In the genomic region with DNA sequence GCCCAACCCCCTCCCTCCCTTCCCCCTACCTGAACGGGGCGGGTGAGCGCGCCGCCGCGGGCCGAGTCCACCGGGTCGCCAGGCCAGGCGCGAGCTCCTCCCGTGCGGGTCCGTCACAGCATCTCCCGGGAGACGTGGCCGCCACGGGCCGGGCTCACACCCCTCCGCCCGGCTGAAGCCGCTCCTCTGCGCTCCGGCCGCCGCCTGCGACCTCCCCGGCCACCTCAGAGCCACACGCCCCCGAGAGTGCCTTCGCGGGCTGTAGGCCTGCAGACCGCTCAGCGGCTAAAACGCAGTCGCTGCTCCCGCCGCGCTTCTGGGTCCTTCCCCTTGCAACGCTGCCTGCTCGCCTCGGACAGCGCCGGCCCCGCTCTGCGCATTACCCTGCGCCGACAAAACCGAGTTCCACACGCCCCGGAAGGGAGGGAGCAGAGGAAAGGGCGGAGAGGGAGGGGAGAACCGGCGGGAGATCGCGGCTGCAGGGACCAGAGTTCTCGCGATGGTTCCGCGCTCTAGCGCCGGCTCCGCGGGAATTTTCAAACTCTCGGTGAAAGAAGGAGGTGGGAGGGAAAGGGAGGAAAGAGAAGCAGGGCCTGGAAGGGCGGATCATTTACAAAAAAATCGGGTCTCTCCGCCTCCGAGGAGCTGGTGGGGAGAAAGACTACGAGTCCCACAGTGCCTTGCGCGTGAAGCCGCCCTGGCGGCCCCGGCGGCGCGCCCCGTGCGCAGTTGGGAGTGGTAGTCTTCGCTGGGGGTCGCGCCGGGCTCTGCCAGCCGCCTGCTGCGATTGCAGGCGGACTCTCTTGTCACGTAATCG, we compare ENCODE assay signal across 8 cellular contexts. TPM values are rescaled to one million over a fixed set of nuclear protein-coding genes. Genes with fewer than 3 reads are reported as not detected.
DNase-seq lines count a peak whose midpoint lies in the region; ATAC-seq and TF ChIP-seq lines count a peak whose summit lies in the region.

A gene with protein sequence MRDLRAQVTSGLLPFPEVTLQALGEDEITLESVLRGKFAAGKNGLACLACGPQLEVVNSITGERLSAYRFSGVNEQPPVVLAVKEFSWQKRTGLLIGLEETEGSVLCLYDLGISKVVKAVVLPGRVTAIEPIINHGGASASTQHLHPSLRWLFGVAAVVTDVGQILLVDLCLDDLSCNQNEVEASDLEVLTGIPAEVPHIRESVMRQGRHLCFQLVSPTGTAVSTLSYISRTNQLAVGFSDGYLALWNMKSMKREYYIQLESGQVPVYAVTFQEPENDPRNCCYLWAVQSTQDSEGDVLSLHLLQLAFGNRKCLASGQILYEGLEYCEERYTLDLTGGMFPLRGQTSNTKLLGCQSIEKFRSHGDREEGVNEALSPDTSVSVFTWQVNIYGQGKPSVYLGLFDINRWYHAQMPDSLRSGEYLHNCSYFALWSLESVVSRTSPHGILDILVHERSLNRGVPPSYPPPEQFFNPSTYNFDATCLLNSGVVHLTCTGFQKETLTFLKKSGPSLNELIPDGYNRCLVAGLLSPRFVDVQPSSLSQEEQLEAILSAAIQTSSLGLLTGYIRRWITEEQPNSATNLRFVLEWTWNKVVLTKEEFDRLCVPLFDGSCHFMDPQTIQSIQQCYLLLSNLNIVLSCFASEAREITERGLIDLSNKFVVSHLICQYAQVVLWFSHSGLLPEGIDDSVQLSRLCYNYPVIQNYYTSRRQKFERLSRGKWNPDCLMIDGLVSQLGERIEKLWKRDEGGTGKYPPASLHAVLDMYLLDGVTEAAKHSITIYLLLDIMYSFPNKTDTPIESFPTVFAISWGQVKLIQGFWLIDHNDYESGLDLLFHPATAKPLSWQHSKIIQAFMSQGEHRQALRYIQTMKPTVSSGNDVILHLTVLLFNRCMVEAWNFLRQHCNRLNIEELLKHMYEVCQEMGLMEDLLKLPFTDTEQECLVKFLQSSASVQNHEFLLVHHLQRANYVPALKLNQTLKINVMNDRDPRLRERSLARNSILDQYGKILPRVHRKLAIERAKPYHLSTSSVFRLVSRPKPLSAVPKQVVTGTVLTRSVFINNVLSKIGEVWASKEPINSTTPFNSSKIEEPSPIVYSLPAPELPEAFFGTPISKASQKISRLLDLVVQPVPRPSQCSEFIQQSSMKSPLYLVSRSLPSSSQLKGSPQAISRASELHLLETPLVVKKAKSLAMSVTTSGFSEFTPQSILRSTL (N-terminal part only) (minus strand): TSS at position 400 of the 817 bp plus-strand sequence. CDS start 13,578 bp downstream, outside the sequence.

- no peaks in the 10 kb centered on the region for H3K36me3 ChIP-seq in CD8-positive, alpha-beta T cell (ENCODE audit: insufficient read depth, low read length)
- H3K36me3 ChIP-seq in lung (ENCODE audit: control insufficient read depth in 2 of 2, insufficient read depth in 2 of 2, low read length in 2 of 2), result no peaks in the 10 kb centered on the region

- peak within 1 kb of the TSS; percentile 78 for H3K27ac ChIP-seq in CD8-positive, alpha-beta T cell (ENCODE audit: low read depth, low read length)
- H3K27ac ChIP-seq in lung (ENCODE audit: low read depth in 1 of 2, low read length in 1 of 2), result peak within 1 kb of the TSS; percentile 92 to 99

- no peaks in the 10 kb centered on the region for H3K9me3 Mint-ChIP-seq in CD8-positive, alpha-beta T cell

- intact Hi-C loops in CD8-positive, alpha-beta T cell (cut with DNase I, micrococcal nuclease), result loop anchor here (1.0 to 10.0 kb wide), 12 partner anchors 143 to 424 kb away; a partner anchor contains a TSS

- peak within 1 kb of the TSS; percentile 96 for H3K4me3 Mint-ChIP-seq in CD8-positive, alpha-beta T cell

- H3K27ac Mint-ChIP-seq in CD8-positive, alpha-beta T cell, result peak within 1 kb of the TSS; percentile 95

- H3K4me3 ChIP-seq in CD8-positive, alpha-beta T cell (ENCODE audit: low read depth, low read length), result peak within 1 kb of the TSS; percentile 90
- H3K4me3 ChIP-seq in lung, result peak within 1 kb of the TSS; percentile 95

- H3K4me1 Mint-ChIP-seq in CD8-positive, alpha-beta T cell (ENCODE audit: low read depth), result peaks cover 33% of the 10 kb centered on the region

- POLR2A ChIA-PET in CD8-positive, alpha-beta T cell (lab: Charles Lee), result interaction anchor here (0.7 kb wide), 1 partner anchor 148 kb away, joined by 3 read pairs; no protein-coding TSS in a partner anchor

- peak; percentile 89 for ATAC-seq in CD8-positive, alpha-beta T cell
- ATAC-seq in GM19467 (IDR thresholded peaks at IDR 0.05; ENCODE audit: unreplicated experiment) (peak; percentile 90), lung (ENCODE audit: insufficient read depth, low FRiP score) (peak; percentile 97)

- CTCF ChIA-PET in CD8-positive, alpha-beta T cell (lab: Charles Lee), result interaction anchor here (0.8 kb wide), 1 partner anchor 39 kb away, joined by 4 read pairs; no protein-coding TSS in a partner anchor

- peaks cover 14% of the 10 kb centered on the region for H3K4me1 ChIP-seq in CD8-positive, alpha-beta T cell (ENCODE audit: insufficient read depth, low read length)
- peaks cover 4 to 5% of the 10 kb centered on the region in 2 donors for H3K4me1 ChIP-seq in lung (ENCODE audit: control insufficient read depth in 2 of 2, insufficient read depth in 2 of 2, low read length in 2 of 2)

- H3K27me3 Mint-ChIP-seq in CD8-positive, alpha-beta T cell (ENCODE audit: low read depth), result no peaks in the 10 kb centered on the region

- peak; percentile 88 to 96 (median 93) for DNase-seq in CD8-positive, alpha-beta T cell
- DNase-seq in HS-27A (ENCODE audit: low read depth), result peak; percentile 91
- DNase-seq in NK-92 (lab: John Stamatoyannopoulos, UW; ENCODE audit: unreplicated experiment), result peak; percentile 65
- peak; percentile 86 to 90 for DNase-seq in activated CD8-positive, alpha-beta memory T cell treated with anti-CD3 and anti-CD28 coated beads for 1 hour (ENCODE audit: extremely low read depth in 1 of 2, low read depth in 1 of 2)
- DNase-seq in effector CD4-positive, alpha-beta T cell, result peak; percentile 91
- DNase-seq in lung (ENCODE audit: low spot score), result peak; percentile 97
- peak; percentile 82 to 92 (median 90) for DNase-seq in stimulated activated CD4-positive, alpha-beta T cell treated with anti-CD3 and anti-CD28 coated beads, TNF-alpha, amount 100 ng/mL, for 4 hours (ENCODE audit: low read depth in 3 of 3)

- no peak for TF ChIP-seq CTCF in CD8-positive, alpha-beta T cell (IDR thresholded peaks at IDR 0.05)
- TF ChIP-seq CTCF in lung (IDR thresholded peaks at IDR 0.05; ENCODE audit: control extremely low read depth, extremely low read depth), result no peak

- WGBS in lung, 2 donors, result 0% methylated on average over 73 to 90 of the region's 90 CpGs

- no peaks in the 10 kb centered on the region for H3K27me3 ChIP-seq in CD8-positive, alpha-beta T cell (ENCODE audit: insufficient read depth, low read length)
- H3K27me3 ChIP-seq in lung (ENCODE audit: control insufficient read depth, insufficient read depth), result no peaks in the 10 kb centered on the region

- H3K9me3 ChIP-seq in CD8-positive, alpha-beta T cell (ENCODE audit: low read length), result no peaks in the 10 kb centered on the region
- H3K9me3 ChIP-seq in lung (ENCODE audit: control insufficient read depth in 2 of 2, insufficient read depth in 1 of 2, low read length in 1 of 2), result no peaks in the 10 kb centered on the region

- H3K36me3 Mint-ChIP-seq in CD8-positive, alpha-beta T cell, result peaks cover 27% of the 10 kb centered on the region

RNA-seq across cellular contexts. Expression of the gene that starts here (rescaled TPM):
- total RNA-seq in CD8-positive, alpha-beta T cell, result 10 to 100 TPM; 68.4 to 69.3 TPM
- total RNA-seq in lung, result 10 to 100 TPM; 31.1 to 44.3 TPM
- 10 to 100 TPM in 1 of 2 donors, 1 to 10 TPM in 1; 7.9 to 13.3 TPM for polyA plus RNA-seq in lung

Comparison
In these comparisons a context has a peak if more than half of its experiments do, and no peak if none do; other contexts are left out.
1. Peak in every context shown above with its lines: DNase-seq, ATAC-seq, H3K4me3 ChIP-seq and H3K27ac ChIP-seq.